In the genomic region with DNA sequence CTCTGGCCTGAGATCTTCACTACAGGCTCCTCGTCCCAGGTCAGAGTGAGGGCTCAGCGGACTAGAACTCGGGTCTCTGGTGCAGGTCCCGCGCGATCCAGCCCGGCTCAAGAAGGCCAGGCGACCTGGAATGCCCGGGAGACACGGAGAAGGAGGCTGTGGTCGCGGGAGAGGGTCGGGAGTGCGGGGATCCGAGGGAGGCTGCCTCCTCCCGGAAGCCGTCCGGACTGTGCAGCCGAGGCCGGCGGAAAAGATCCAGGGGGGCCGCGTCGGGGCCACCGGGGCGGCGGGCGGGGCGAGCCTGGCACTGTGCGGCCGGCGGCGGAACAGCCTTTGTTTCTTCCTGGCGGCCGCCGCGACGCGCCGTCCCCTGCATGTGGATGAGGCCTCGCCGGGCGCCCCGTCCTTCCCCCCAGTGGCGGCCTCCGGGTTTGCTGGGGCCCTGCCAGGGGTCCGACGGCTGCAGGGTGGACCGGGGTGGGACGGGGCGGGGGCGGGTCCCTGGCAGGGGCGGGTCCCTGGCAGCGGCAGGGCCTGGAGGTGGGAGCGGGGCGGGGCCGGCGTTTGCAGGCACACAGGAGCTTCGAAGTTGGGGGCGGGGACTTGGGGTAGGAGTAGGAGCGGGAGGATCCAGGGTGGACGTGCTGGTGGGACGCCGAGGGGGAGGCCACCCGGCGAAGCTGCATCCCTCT, we compare ENCODE assay signal across 9 cellular contexts. TPM values are rescaled to one million over a fixed set of nuclear protein-coding genes. Genes with fewer than 3 reads are reported as not detected.
DNase-seq lines count a peak whose midpoint lies in the region; ATAC-seq and TF ChIP-seq lines count a peak whose summit lies in the region.
"Had no signal": no experiment of that assay in that cellular context is flagged by ENCODE, and none has a peak within 500 bp of the region (broad histone marks: within the 10 kb centered on the region; RNA-seq: fewer than 3 reads in every experiment).

No MANE protein-coding gene starts in this region.

- H3K9me3 ChIP-seq in IMR-90 (ENCODE audit: control insufficient read depth, insufficient read depth, low read length) = peaks cover 13% of the 10 kb centered on the region
- peaks cover 0 to 10% (median 0%) of the 10 kb centered on the region in 3 experiments for H3K9me3 ChIP-seq in naive thymus-derived CD4-positive, alpha-beta T cell (ENCODE audit: control insufficient read depth in 2 of 3, low read length in 3 of 3)
- H3K9me3 ChIP-seq in uterus = peaks cover 0 to 23% of the 10 kb centered on the region in 2 donors

- no peak overlapping the region for H3K23ac ChIP-seq in IMR-90 (ENCODE audit: low read depth, low read length)

- dilution Hi-C loops in IMR-90 (cut with HindIII; ENCODE audit: low sequenced_read_pairs, unreplicated experiment) = no loop called here

- TF ChIP-seq POLR2A in IMR-90 (IDR thresholded peaks at IDR 0.05; ENCODE audit: low read depth, low read length) (no peak), uterus (IDR thresholded peaks at IDR 0.05) (no peak)

- POLR2A ChIA-PET in IMR-90 (lab: Charles Lee; ENCODE audit: unreplicated experiment) = no interaction called here
- POLR2A ChIA-PET in naive thymus-derived CD4-positive, alpha-beta T cell (lab: Charles Lee) = no interaction called here

- H3K27ac Mint-ChIP-seq in CD14-positive monocyte = no peak overlapping the region
- H3K27ac Mint-ChIP-seq in naive thymus-derived CD4-positive, alpha-beta T cell = no peak overlapping the region

- no peaks in the 10 kb centered on the region for H3K36me3 ChIP-seq in IMR-90 (ENCODE audit: control insufficient read depth, insufficient read depth, low read length)
- H3K36me3 ChIP-seq in naive thymus-derived CD4-positive, alpha-beta T cell (ENCODE audit: control insufficient read depth in 2 of 3, insufficient read depth in 3 of 3, low read length in 3 of 3) = no peaks in the 10 kb centered on the region
- H3K36me3 ChIP-seq in uterus = no peaks in the 10 kb centered on the region

- no peak for TF ChIP-seq RAD21 in IMR-90 (IDR thresholded peaks at IDR 0.05; ENCODE audit: low read length)

- no peak overlapping the region for H2AK9ac ChIP-seq in IMR-90 (replicated peaks; ENCODE audit: low read depth, low read length, poor library complexity)

- H4K8ac ChIP-seq in IMR-90 (ENCODE audit: low read depth in 2 of 2, low read length in 2 of 2) = no peak overlapping the region

- no peaks in the 10 kb centered on the region for H4K20me1 ChIP-seq in IMR-90 (ENCODE audit: insufficient read depth, low read length)

- H3K4me2 ChIP-seq in IMR-90 (ENCODE audit: low read depth, low read length) = no peak overlapping the region
- H3K4me2 ChIP-seq: PC-9 had no signal

- no peak for DNase-seq in CD14-positive monocyte (ENCODE audit: low spot score)
- no peak for DNase-seq in IMR-90
- DNase-seq in coronary artery (ENCODE audit: low spot score) = no peak
- no peak for DNase-seq in naive thymus-derived CD4-positive, alpha-beta T cell
- DNase-seq in uterus = no peak
- no peak for DNase-seq in middle frontal gyrus (ENCODE audit: extremely low spot score, low spot score)
- DNase-seq: PC-9 had no signal

- H3K9me1 ChIP-seq in IMR-90 (ENCODE audit: insufficient read depth, low read length) = no peaks in the 10 kb centered on the region

- no peak overlapping the region for H3K4ac ChIP-seq in IMR-90 (ENCODE audit: low read depth, low read length)

- no peak overlapping the region for H3K56ac ChIP-seq in IMR-90 (ENCODE audit: extremely low read depth, insufficient read depth, low read length)

- H2BK5ac ChIP-seq in IMR-90 (ENCODE audit: low read depth, low read length, poor library complexity, severe bottlenecking) = no peak overlapping the region

- no TSS peak for BruUV-seq in IMR-90 (replicated peaks; lab: Mats Ljungman, UMichigan)

- H3K14ac ChIP-seq in IMR-90 (replicated peaks; ENCODE audit: low read depth, low read length) = no peak overlapping the region

- CTCF ChIA-PET in IMR-90 (lab: Yijun Ruan, JAX) = no interaction called here
- CTCF ChIA-PET in naive thymus-derived CD4-positive, alpha-beta T cell (lab: Charles Lee) = interaction anchor here (1.4 kb wide), 1 partner anchor 181 kb away, joined by 3 read pairs; no protein-coding TSS in a partner anchor

- no peak overlapping the region for H4K91ac ChIP-seq in IMR-90 (ENCODE audit: insufficient read depth, low read depth, low read length)

- intact Hi-C loops in CD14-positive monocyte (cut with micrococcal nuclease) = no loop called here
- intact Hi-C loops in IMR-90 (cut with micrococcal nuclease) = no loop called here
- intact Hi-C loops in naive thymus-derived CD4-positive, alpha-beta T cell (cut with micrococcal nuclease) = no loop called here
- intact Hi-C loops in uterus (cut with DNase I; ENCODE audit: low total_unique reads) = no loop called here

- no peak for TF ChIP-seq CTCF in CD14-positive monocyte (IDR thresholded peaks at IDR 0.05)
- no peak for TF ChIP-seq CTCF in IMR-90 (conservative IDR thresholded peaks at IDR 0.05; ENCODE audit: low read depth, low read length)
- TF ChIP-seq CTCF in coronary artery (IDR thresholded peaks at IDR 0.05) = no peak
- no peak for TF ChIP-seq CTCF in uterus (IDR thresholded peaks at IDR 0.05)

- peaks cover 41 to 67% (median 56%) of the 10 kb centered on the region in 3 donors for H3K27me3 Mint-ChIP-seq in CD14-positive monocyte (ENCODE audit: low read depth in 3 of 3)
- H3K27me3 Mint-ChIP-seq in naive thymus-derived CD4-positive, alpha-beta T cell = peaks cover 56 to 70% (median 64%) of the 10 kb centered on the region in 5 donors

- H3K4me3 ChIP-seq in IMR-90 (ENCODE audit: insufficient read depth, low read depth, low read length) = no peak overlapping the region
- H3K4me3 ChIP-seq in coronary artery = peak overlapping the region; percentile 58
- H3K4me3 ChIP-seq in naive thymus-derived CD4-positive, alpha-beta T cell (ENCODE audit: low read length) = no peak overlapping the region
- no peak overlapping the region for H3K4me3 ChIP-seq in uterus
- H3K4me3 ChIP-seq: PC-9 had no signal

- peak overlapping the region; percentile 80 to 93 for H3K4me3 Mint-ChIP-seq in CD14-positive monocyte
- peak overlapping the region in 9 of 10 donors; percentile 63 to 86 (median 74) for H3K4me3 Mint-ChIP-seq in naive thymus-derived CD4-positive, alpha-beta T cell

- H3K27ac ChIP-seq in IMR-90 (ENCODE audit: insufficient read depth, low read length) (no peak overlapping the region), coronary artery (no peak overlapping the region), uterus (no peak overlapping the region)
- no peak overlapping the region for H3K27ac ChIP-seq in naive thymus-derived CD4-positive, alpha-beta T cell (ENCODE audit: low read depth, low read length)
- H3K27ac ChIP-seq: PC-9 had no signal

- H3K79me1 ChIP-seq in IMR-90 (ENCODE audit: low read depth in 1 of 2, low read length in 2 of 2) = no peaks in the 10 kb centered on the region

- H3K4me1 ChIP-seq in IMR-90 (ENCODE audit: control insufficient read depth, insufficient read depth, low read length) (no peaks in the 10 kb centered on the region; the same call in 1 of the 2 replicates), uterus (peaks cover 0 to 4% of the 10 kb centered on the region in 2 donors)
- peaks cover 3 to 7% of the 10 kb centered on the region in 2 donors for H3K4me1 ChIP-seq in naive thymus-derived CD4-positive, alpha-beta T cell (ENCODE audit: control insufficient read depth in 2 of 2, insufficient read depth in 2 of 2, low read length in 2 of 2)

- H3K9ac ChIP-seq in IMR-90 (ENCODE audit: low read depth, low read length) = no peak overlapping the region

- in situ Hi-C loops in IMR-90 (cut with MboI; ENCODE audit: low sequenced_read_pairs) = no loop called here

- 4% methylated on average over 35 of the region's 66 CpGs; no CpG with 5 or more reads in 1 of the 2 experiments for WGBS in IMR-90 (ENCODE audit: extremely low coverage in 2 of 2, insufficient read length in 1 of 2), 2 experiments

- H3K27me3 ChIP-seq in IMR-90 (ENCODE audit: control insufficient read depth, insufficient read depth, low read length) = peaks cover 60% of the 10 kb centered on the region
- peaks cover 7 to 10% of the 10 kb centered on the region in 2 donors for H3K27me3 ChIP-seq in naive thymus-derived CD4-positive, alpha-beta T cell (ENCODE audit: control insufficient read depth in 2 of 2, insufficient read depth in 2 of 2, low read length in 2 of 2)
- peaks cover 22 to 43% of the 10 kb centered on the region in 2 donors for H3K27me3 ChIP-seq in uterus

- H2BK120ac ChIP-seq in IMR-90 (ENCODE audit: low read depth, low read length) = no peak overlapping the region

- H3K36me3 Mint-ChIP-seq in CD14-positive monocyte = peaks cover 10 to 20% of the 10 kb centered on the region in 2 donors
- peaks cover 0 to 26% (median 9%) of the 10 kb centered on the region in 5 donors for H3K36me3 Mint-ChIP-seq in naive thymus-derived CD4-positive, alpha-beta T cell

- no peak overlapping the region for H4K5ac ChIP-seq in IMR-90 (ENCODE audit: low read depth, low read length)

- H2BK15ac ChIP-seq in IMR-90 (ENCODE audit: low read depth, low read length) = no peak overlapping the region

- peaks cover 14 to 38% (median 28%) of the 10 kb centered on the region in 7 donors for H3K9me3 Mint-ChIP-seq in CD14-positive monocyte
- H3K9me3 Mint-ChIP-seq in naive thymus-derived CD4-positive, alpha-beta T cell = peaks cover 9 to 37% (median 19%) of the 10 kb centered on the region in 11 donors

- H3K18ac ChIP-seq in IMR-90 (ENCODE audit: low read depth, low read length) = no peak overlapping the region

- no peak overlapping the region for H2BK20ac ChIP-seq in IMR-90 (ENCODE audit: low read depth, low read length)

- no peak overlapping the region for H2AK5ac ChIP-seq in IMR-90 (ENCODE audit: low read depth, low read length)

- ATAC-seq in IMR-90 (ENCODE audit: low read depth) (peak; percentile 18), HG03095 (IDR thresholded peaks at IDR 0.05; ENCODE audit: unreplicated experiment) (no peak), HG02623 (IDR thresholded peaks at IDR 0.05; ENCODE audit: unreplicated experiment) (no peak)
- peak; percentile 63 for ATAC-seq in naive thymus-derived CD4-positive, alpha-beta T cell

- H2AFZ ChIP-seq in IMR-90 (replicated peaks; ENCODE audit: low read length, poor library complexity) = peak overlapping the region; percentile 26
- H2AFZ ChIP-seq: PC-9 had no signal

- H3K4me1 Mint-ChIP-seq in CD14-positive monocyte = peaks cover 15% of the 10 kb centered on the region
- H3K4me1 Mint-ChIP-seq in naive thymus-derived CD4-positive, alpha-beta T cell = peaks cover 0 to 13% (median 8%) of the 10 kb centered on the region in 7 donors

RNA-seq across cellular contexts. Expression of a gene that starts 1.0 kb away (rescaled TPM):
- polyA plus RNA-seq in CD14-positive monocyte (not detected), IMR-90 (2012; rRNA removed) (not detected in 2 replicates)
- total RNA-seq in IMR-90 (2012; rRNA removed) (not detected in 2 replicates), uterus (not detected)
- polyA plus RNA-seq in IMR-90 (2012; cell fraction: cytosol; rRNA removed) = not detected in 2 replicates
- 0.11 TPM in 1 of 2 replicates, not detected in the other for polyA plus RNA-seq in IMR-90 (2012; cell fraction: nucleus; rRNA removed; ENCODE audit: low replicate concordance)
- not detected for total RNA-seq in naive thymus-derived CD4-positive, alpha-beta T cell
- not detected for polyA plus RNA-seq in naive thymus-derived CD4-positive, alpha-beta T cell
- total RNA-seq: PC-9 had no signal

RNA-seq across cellular contexts. Expression of a gene that starts 32.6 kb away (rescaled TPM):
- 1 to 10 TPM; 1.4 to 4.1 TPM for polyA plus RNA-seq in CD14-positive monocyte
- total RNA-seq in IMR-90 (2012; rRNA removed) = 8.4 and 8.6 TPM in 2 replicates
- polyA plus RNA-seq in IMR-90 (2012; rRNA removed) = 20.2 and 25.7 TPM in 2 replicates
- 7.1 and 20.6 TPM in 2 replicates for polyA plus RNA-seq in IMR-90 (2012; cell fraction: cytosol; rRNA removed)
- 7.3 and 27.0 TPM in 2 replicates for polyA plus RNA-seq in IMR-90 (2012; cell fraction: nucleus; rRNA removed; ENCODE audit: low replicate concordance)
- 1 to 10 TPM in 1 of 5 experiments, under 1 TPM in 3, not detected in 1; 0.34 to 2.6 (median 0.40) TPM for total RNA-seq in naive thymus-derived CD4-positive, alpha-beta T cell
- not detected for polyA plus RNA-seq in naive thymus-derived CD4-positive, alpha-beta T cell
- 10 to 100 TPM in 3 of 4 donors, 1 to 10 TPM in 1; 5.9 to 26.9 (median 23.3) TPM for total RNA-seq in uterus

Comparison
In these comparisons a context has a peak if more than half of its experiments do, and no peak if none do; other contexts are left out.
1. ATAC-seq: peak in IMR-90 (single experiment) and naive thymus-derived CD4-positive, alpha-beta T cell (single experiment); none in HG03095 (single experiment) and HG02623 (single experiment).